In the genomic region with DNA sequence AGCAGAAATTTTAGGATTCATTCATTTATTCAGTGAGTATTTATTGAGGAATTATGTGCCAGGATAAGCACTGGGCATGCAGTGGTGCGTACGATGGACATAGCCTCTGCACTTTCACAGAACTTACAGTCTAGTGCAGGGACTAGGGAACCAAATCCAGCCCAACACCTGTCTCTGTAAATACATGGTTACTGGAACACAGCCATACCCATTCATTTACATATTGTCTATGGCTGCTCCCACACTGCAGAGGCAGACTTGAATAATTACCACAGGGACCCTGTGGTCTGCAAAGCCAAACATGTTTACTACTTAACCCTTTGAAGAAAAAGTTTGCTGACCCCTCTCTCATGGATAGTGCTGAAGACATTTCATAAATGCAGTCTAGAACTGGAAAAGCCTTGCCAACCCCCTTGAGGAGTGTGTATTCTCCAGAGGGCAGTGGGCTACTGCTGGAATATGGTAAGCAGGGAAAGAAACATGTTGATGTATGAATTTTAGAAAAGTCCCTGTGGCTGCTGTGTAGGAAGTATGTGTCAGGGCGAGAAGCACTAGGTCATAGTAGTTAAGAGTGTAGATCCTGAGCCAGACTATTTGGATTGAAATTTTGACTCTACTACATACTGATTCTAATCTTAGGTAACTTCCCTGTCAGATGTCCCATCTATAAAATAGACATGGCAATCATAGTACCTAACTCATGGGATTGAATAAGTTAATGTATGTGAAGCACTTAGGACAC, we compare ENCODE assay signal across 10 cellular contexts.
DNase-seq lines count a peak whose midpoint lies in the region; ATAC-seq, FAIRE-seq and TF ChIP-seq lines count a peak whose summit lies in the region.
"Had no signal": no experiment of that assay in that cellular context is flagged by ENCODE, and none has a peak within 500 bp of the region (broad histone marks: within the 10 kb centered on the region; RNA-seq: fewer than 3 reads in every experiment).

No MANE protein-coding gene starts in this region.

- H3K4me3 ChIP-seq in pancreas (no peak overlapping the region), WERI-Rb-1 (ENCODE audit: low read depth, low read length) (no peak overlapping the region)

- intact Hi-C loops in pancreas (cut with DNase I): no loop called here

- TF ChIP-seq CTCF in pancreas (IDR thresholded peaks at IDR 0.05): no peak
- TF ChIP-seq CTCF in WERI-Rb-1 (IDR thresholded peaks at IDR 0.05; ENCODE audit: low read depth, low read length): no peak

- H3K9me3 ChIP-seq in pancreas: no peaks in the 10 kb centered on the region
- H3K9me3 ChIP-seq in WERI-Rb-1 (ENCODE audit: severe bottlenecking): no peaks in the 10 kb centered on the region

- H3K4me1 ChIP-seq in pancreas: peaks cover 4 to 26% (median 13%) of the 10 kb centered on the region in 3 donors

- FAIRE-seq in pancreas (lab: Jason Lieb, UNC): no peak

- 47 to 53% methylated on average over 3 of the region's 3 CpGs for WGBS in pancreas, 2 donors

- H3K27me3 ChIP-seq in pancreas (no peaks in the 10 kb centered on the region), WERI-Rb-1 (ENCODE audit: insufficient read depth, low read depth, severe bottlenecking) (no peaks in the 10 kb centered on the region)

- peak; percentile 88 for ATAC-seq in HG02798 (IDR thresholded peaks at IDR 0.05; ENCODE audit: poor library complexity, unreplicated experiment)
- peak; percentile 77 to 88 (median 83) for ATAC-seq in pancreas
- ATAC-seq in GM21360 (IDR thresholded peaks at IDR 0.05; ENCODE audit: unreplicated experiment): no peak
- ATAC-seq: natural killer cell treated with Interleukin-12 subunit alpha and Interleukin-12 subunit beta and Interleukin-15 and Interleukin-18, amount 100 ng/mL, for 72 hours had no signal

- H3K27ac ChIP-seq in pancreas (no peak overlapping the region), WERI-Rb-1 (no peak overlapping the region)

- no peaks in the 10 kb centered on the region for H3K36me3 ChIP-seq in pancreas
- no peaks in the 10 kb centered on the region for H3K36me3 ChIP-seq in WERI-Rb-1

- DNase-seq in NCI-H2081 (lab: John Stamatoyannopoulos, UW) (peak; percentile 3 to 71), NCI-H2081 treated with DMSO at 0.1 percent for 48 hours (lab: John Stamatoyannopoulos, UW) (no peak), NCI-H1092 (lab: John Stamatoyannopoulos, UW) (peak; percentile 19), pancreas (peak in 1 of 6 donors; percentile 18), iPS-NIHi11 (ENCODE audit: low spot score) (no peak), WERI-Rb-1 (no peak)
- DNase-seq: activated naive CD8-positive, alpha-beta T cell treated with anti-CD3 and anti-CD28 coated beads, Interleukin-2, amount 10 ng/mL, durations not matched to agents 7 days and 5 days had no signal

Comparison
In these comparisons a context has a peak if more than half of its experiments do, and no peak if none do; other contexts are left out.
1. DNase-seq: peak in NCI-H2081 (2 of 2) and NCI-H1092 (single experiment); none in NCI-H2081 treated with DMSO at 0.1 percent for 48 hours (single experiment), iPS-NIHi11 (single experiment) and WERI-Rb-1 (single experiment).